17 cellular contexts compared by ENCODE assay signal in the genomic region with DNA sequence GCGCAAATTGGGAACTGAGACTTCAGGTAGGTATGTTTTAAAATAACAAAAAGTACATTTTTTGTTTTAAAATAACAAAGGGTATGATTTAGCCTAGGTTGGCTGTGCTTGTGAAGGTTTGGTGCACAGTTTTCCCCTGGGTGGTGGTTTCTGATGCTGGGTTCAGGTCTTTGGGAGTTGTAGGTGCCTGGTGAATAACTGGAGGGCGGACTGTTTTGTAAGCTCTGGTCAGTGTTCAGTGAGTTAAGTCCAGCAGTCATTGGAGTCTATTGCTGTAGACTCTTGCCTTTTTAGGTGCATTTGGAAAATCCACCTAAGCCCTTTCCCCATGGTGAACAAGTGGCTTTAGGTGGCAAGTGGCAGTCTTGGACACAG. TPM values are rescaled to one million over a fixed set of nuclear protein-coding genes. Genes with fewer than 3 reads are reported as not detected.
"Had no signal": no experiment of that assay in that cellular context is flagged by ENCODE, and none has a peak within 500 bp of the region (broad histone marks: within the 10 kb centered on the region; RNA-seq: fewer than 3 reads in every experiment).

No MANE protein-coding gene starts in this region.

- H3K27ac ChIP-seq: colonic mucosa, heart right ventricle, psoas muscle, right lobe of liver had no signal

- H3K36me3 ChIP-seq: colonic mucosa, right lobe of liver, suprapubic skin had no signal

- H3K27me3 ChIP-seq: colonic mucosa, heart right ventricle, right lobe of liver, suprapubic skin had no signal

- H3K9me3 ChIP-seq: colonic mucosa, heart right ventricle, mucosa of descending colon, psoas muscle, right lobe of liver, suprapubic skin had no signal

- H3K4me1 ChIP-seq: colonic mucosa, psoas muscle had no signal

- H3K4me3 ChIP-seq: colonic mucosa, heart right ventricle, lung, mucosa of descending colon, psoas muscle, right lobe of liver, suprapubic skin had no signal

- DNase-seq: activated CD4-positive, alpha-beta T cell treated with anti-CD3 and anti-CD28 coated beads for 36 hours; activated CD8-positive, alpha-beta memory T cell treated with anti-CD3 and anti-CD28 coated beads, Interleukin-2, amount 50 U/mL, for 48 hours; activated CD8-positive, alpha-beta T cell treated with anti-CD3 and anti-CD28 coated beads, Interleukin-2, amount 10 ng/mL, durations not matched to agents 7 days and 5 days; activated naive CD8-positive, alpha-beta T cell treated with anti-CD3 and anti-CD28 coated beads, Interleukin-2, amount 10 ng/mL, durations not matched to agents 7 days and 5 days; aorta; foreskin melanocyte; heart right ventricle; naive thymus-derived CD8-positive, alpha-beta T cell; psoas muscle; stimulated activated CD4-positive, alpha-beta T cell treated with anti-CD3 and anti-CD28 coated beads, Interleukin-2, amount 100 ng/mL, for 24 hours; stimulated activated naive B cell treated with anti-CD40 and anti-IgM and Interleukin-4, amounts not matched to agents 10 μg/mL and 1 μg/mL and 100 μg/mL, for 72 hours; T1000 had no signal

- ATAC-seq: activated CD4-positive, alpha-beta T cell treated with anti-CD3 and anti-CD28 coated beads for 36 hours; activated CD8-positive, alpha-beta T cell treated with anti-CD3 and anti-CD28 coated beads, Interleukin-2, amount 10 ng/mL, durations not matched to agents 7 days and 5 days; heart right ventricle; naive thymus-derived CD8-positive, alpha-beta T cell; psoas muscle; stimulated activated naive B cell treated with anti-CD40 and anti-IgM and Interleukin-4, amounts not matched to agents 10 μg/mL and 1 μg/mL and 100 μg/mL, for 72 hours had no signal

RNA-seq across cellular contexts. Expression of a gene that starts 43.9 kb away (rescaled TPM):
- total RNA-seq: activated CD8-positive, alpha-beta T cell treated with anti-CD3 and anti-CD28 coated beads, Interleukin-2, amount 10 ng/mL, durations not matched to agents 7 days and 5 days; naive thymus-derived CD8-positive, alpha-beta T cell had no signal
- polyA plus RNA-seq: naive thymus-derived CD8-positive, alpha-beta T cell had no signal
